ENCODE assay signal across 28 cellular contexts in the genomic region with DNA sequence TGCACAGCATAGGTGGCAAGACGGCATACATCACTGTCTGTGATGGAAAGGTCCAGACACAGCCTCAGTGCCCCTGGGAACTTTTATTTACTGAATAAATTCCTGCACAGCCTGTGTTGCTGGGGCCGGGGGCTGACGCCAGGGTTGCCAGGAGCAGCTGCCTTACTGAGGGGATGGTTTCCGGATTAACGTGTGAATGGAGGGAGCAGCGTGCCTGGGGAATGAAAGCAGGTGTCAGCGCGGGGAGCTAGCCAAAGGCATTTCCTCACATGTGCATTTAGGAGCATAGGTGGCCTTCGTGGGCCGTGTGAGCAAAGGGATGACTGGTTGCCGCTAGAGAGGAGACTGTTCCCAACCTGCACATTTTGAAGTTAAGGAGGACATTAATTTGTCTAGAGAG. TPM values are rescaled to one million over a fixed set of nuclear protein-coding genes. Genes with fewer than 3 reads are reported as not detected.
DNase-seq lines count a peak whose midpoint lies in the region; ATAC-seq and TF ChIP-seq lines count a peak whose summit lies in the region.
"Had no signal": no experiment of that assay in that cellular context is flagged by ENCODE, and none has a peak within 500 bp of the region (broad histone marks: within the 10 kb centered on the region; RNA-seq: fewer than 3 reads in every experiment).

No MANE protein-coding gene starts in this region.

- H3K18ac ChIP-seq in H9 (ENCODE audit: insufficient read length, low read depth, low read length) (no peak overlapping the region), trophoblast cell (ENCODE audit: low read length) (no peak overlapping the region)

- H4K5ac ChIP-seq in H9 (ENCODE audit: insufficient read length, low read depth, low read length), result no peak overlapping the region

- ATAC-seq in GM18519 (IDR thresholded peaks at IDR 0.05; ENCODE audit: low FRiP score, unreplicated experiment) (no peak), GM19455 (IDR thresholded peaks at IDR 0.05; ENCODE audit: unreplicated experiment) (no peak)
- ATAC-seq: HCT116, Panc1 had no signal

- H3T11ph ChIP-seq in H9 (ENCODE audit: low read length), result no peak overlapping the region

- no peaks in the 10 kb centered on the region for H3K23me2 ChIP-seq in H9 (ENCODE audit: insufficient read length, low read depth, low read length, poor library complexity, severe bottlenecking)

- no peak overlapping the region for H3K56ac ChIP-seq in H9 (ENCODE audit: insufficient read length, low read depth, low read length)

- no peak overlapping the region for H2BK5ac ChIP-seq in H9 (ENCODE audit: insufficient read length, low read length)
- no peak overlapping the region for H2BK5ac ChIP-seq in trophoblast cell (ENCODE audit: low read depth, low read length, poor library complexity)

- H3K4me1 Mint-ChIP-seq in H9 (peaks cover 23 to 31% of the 10 kb centered on the region in 2 experiments), brain (peaks cover 14% of the 10 kb centered on the region)
- H3K4me1 Mint-ChIP-seq: CD14-positive monocyte had no signal

- H3K4me2 ChIP-seq in H9 (ENCODE audit: insufficient read depth, insufficient read length, low read length), result no peak overlapping the region
- no peak overlapping the region for H3K4me2 ChIP-seq in trophoblast cell (ENCODE audit: low read length)

- H3K79me2 ChIP-seq in H9 (ENCODE audit: insufficient read depth, low read length), result no peaks in the 10 kb centered on the region
- no peaks in the 10 kb centered on the region for H3K79me2 ChIP-seq in trophoblast cell (ENCODE audit: control insufficient read depth, insufficient read depth, low read length, poor library complexity)

- no peak overlapping the region for H4K91ac ChIP-seq in H9 (ENCODE audit: insufficient read length, low read depth, low read length)
- H4K91ac ChIP-seq in trophoblast cell (ENCODE audit: low read depth, low read length), result no peak overlapping the region

- peak overlapping the region in 2 of 3 experiments; percentile 62 to 93; a peak in 6 of 7 replicates for H3K27ac Mint-ChIP-seq in H9
- H3K27ac Mint-ChIP-seq in brain, result peak overlapping the region in 3 of 5 experiments; percentile 43 to 87 (median 77)
- H3K27ac Mint-ChIP-seq: B cell; CD8-positive, alpha-beta memory T cell had no signal

- H3K23ac ChIP-seq in H9 (ENCODE audit: insufficient read length, low read depth, low read length) (no peak overlapping the region), trophoblast cell (ENCODE audit: low read length) (peak overlapping the region; percentile 37)

- H3K79me1 ChIP-seq in H9 (ENCODE audit: insufficient read depth, low read depth, low read length, poor library complexity, severe bottlenecking) (no peaks in the 10 kb centered on the region), trophoblast cell (ENCODE audit: low read length) (no peaks in the 10 kb centered on the region)

- H3K27ac ChIP-seq in H9 (ENCODE audit: insufficient read length, low read depth, low read length) (no peak overlapping the region), iPS-20b (ENCODE audit: low read length) (no peak overlapping the region), trophoblast cell (ENCODE audit: low read depth, low read length) (no peak overlapping the region)
- H3K27ac ChIP-seq: GM23248, HL-60, RWPE1 had no signal

- H4K8ac ChIP-seq in H9 (replicated peaks; ENCODE audit: insufficient read length, low read depth, low read length) (no peak overlapping the region), trophoblast cell (ENCODE audit: low read depth, low read length) (no peak overlapping the region)

- H2BK12ac ChIP-seq in H9 (ENCODE audit: insufficient read length, low read depth, low read length), result no peak overlapping the region
- no peak overlapping the region for H2BK12ac ChIP-seq in trophoblast cell (ENCODE audit: low read length)

- H2BK120ac ChIP-seq in H9 (ENCODE audit: low read depth, low read length, poor library complexity, severe bottlenecking) (no peak overlapping the region), trophoblast cell (ENCODE audit: insufficient read depth, low read length, poor library complexity) (no peak overlapping the region)

- no peak overlapping the region for H2BK15ac ChIP-seq in H9 (ENCODE audit: low read depth, low read length)

- H3K4me3 Mint-ChIP-seq in H9 (peak overlapping the region in 1 of 2 experiments; percentile 34; a peak in 2 of 5 replicates), brain (no peak overlapping the region)
- H3K4me3 Mint-ChIP-seq: B cell; CD14-positive monocyte; CD8-positive, alpha-beta memory T cell had no signal

- TF ChIP-seq CTCF in H9 (conservative IDR thresholded peaks at IDR 0.05) (no peak), brain (conservative IDR thresholded peaks at IDR 0.05) (no peak), BE2C (IDR thresholded peaks at IDR 0.05; ENCODE audit: low read depth, low read length) (no peak)

- no peak overlapping the region for H2BK20ac ChIP-seq in H9 (ENCODE audit: low read depth, low read length, poor library complexity, severe bottlenecking)

- H3K27me3 ChIP-seq in H9 (ENCODE audit: insufficient read depth, low read length), result no peaks in the 10 kb centered on the region
- no peaks in the 10 kb centered on the region for H3K27me3 ChIP-seq in iPS-20b (ENCODE audit: insufficient read depth, low read length)
- H3K27me3 ChIP-seq in trophoblast cell (ENCODE audit: insufficient read depth, low read length), result no peaks in the 10 kb centered on the region
- no peaks in the 10 kb centered on the region for H3K27me3 ChIP-seq in BE2C

- H3K4ac ChIP-seq in H9 (ENCODE audit: low read depth, low read length) (no peak overlapping the region), trophoblast cell (ENCODE audit: low read depth, low read length) (no peak overlapping the region)

- H2AK5ac ChIP-seq in H9 (ENCODE audit: insufficient read length, low read length) (no peak overlapping the region), trophoblast cell (ENCODE audit: low read length) (no peak overlapping the region)

- H3K27me3 Mint-ChIP-seq in H9 (ENCODE audit: low read depth) (no peaks in the 10 kb centered on the region), brain (no peaks in the 10 kb centered on the region)
- H3K27me3 Mint-ChIP-seq: B cell; CD8-positive, alpha-beta memory T cell had no signal

- no peaks in the 10 kb centered on the region for H3K9me3 ChIP-seq in H9 (ENCODE audit: control insufficient read depth, low read depth, low read length)
- H3K9me3 ChIP-seq in iPS-20b (ENCODE audit: insufficient read depth, low read depth, low read length), result no peaks in the 10 kb centered on the region
- H3K9me3 ChIP-seq in trophoblast cell (ENCODE audit: insufficient read depth, low read depth, low read length), result peaks cover 3% of the 10 kb centered on the region
- no peaks in the 10 kb centered on the region for H3K9me3 ChIP-seq in BE2C

- no peaks in the 10 kb centered on the region; a peak in 1 of 5 replicates for H3K9me3 Mint-ChIP-seq in H9
- no peaks in the 10 kb centered on the region for H3K9me3 Mint-ChIP-seq in brain
- H3K9me3 Mint-ChIP-seq: CD8-positive, alpha-beta memory T cell had no signal

- H3K9ac ChIP-seq in H9 (ENCODE audit: extremely low read depth, insufficient read length, low read length), result no peak overlapping the region
- peak overlapping the region; percentile 14; the same call in 1 of the 2 replicates for H3K9ac ChIP-seq in iPS-20b (ENCODE audit: low read depth, low read length)
- no peak overlapping the region for H3K9ac ChIP-seq in trophoblast cell (ENCODE audit: low read length)
- H3K9ac ChIP-seq: GM23248 had no signal

- H2AFZ ChIP-seq in H9 (ENCODE audit: low read length) (no peak overlapping the region), trophoblast cell (ENCODE audit: insufficient read depth, low read length, poor library complexity) (no peak overlapping the region)
- H2AFZ ChIP-seq: GM23248 had no signal

- H3K14ac ChIP-seq in H9 (ENCODE audit: insufficient read depth, low read length) (no peak overlapping the region), trophoblast cell (ENCODE audit: low read length) (no peak overlapping the region)

- peaks cover 7% of the 10 kb centered on the region; the same call in 1 of the 2 replicates for H3K4me1 ChIP-seq in H9 (ENCODE audit: insufficient read depth, low read length)
- H3K4me1 ChIP-seq in iPS-20b (ENCODE audit: insufficient read depth, low read length), result peaks cover 16% of the 10 kb centered on the region; the same call in 1 of the 2 replicates
- H3K4me1 ChIP-seq in trophoblast cell (ENCODE audit: control insufficient read depth in 1 of 2, insufficient read depth in 2 of 2, low read length in 2 of 2), result peaks cover 1 to 2% of the 10 kb centered on the region in 2 experiments
- H3K4me1 ChIP-seq in BE2C, result peaks cover 6% of the 10 kb centered on the region

- H3K36me3 ChIP-seq in iPS-20b (ENCODE audit: insufficient read depth, low read depth, low read length) (peaks cover 70% of the 10 kb centered on the region), trophoblast cell (ENCODE audit: control insufficient read depth in 1 of 2, insufficient read depth in 2 of 2, low read length in 2 of 2) (peaks cover 50 to 69% of the 10 kb centered on the region in 2 experiments), BE2C (peaks cover 62% of the 10 kb centered on the region)

- H3K4me3 ChIP-seq in iPS-20b (ENCODE audit: low read length) (no peak overlapping the region), trophoblast cell (ENCODE audit: low read depth, low read length) (no peak overlapping the region), BE2C (ENCODE audit: low read depth, low read length) (no peak overlapping the region)
- H3K4me3 ChIP-seq: GM23248 had no signal

- H4K12ac ChIP-seq in trophoblast cell (ENCODE audit: low read depth, low read length), result no peak overlapping the region

- DNase-seq in H9, result peak; percentile 71
- no peak for DNase-seq in trophoblast cell
- no peak for DNase-seq in BE2C
- DNase-seq: CD8-positive, alpha-beta memory T cell; DMS 273 treated with DMSO at 0.1 percent for 48 hours; DMS79; EL; GF-D8; GM23248; NCI-H1092; NCI-H1417 treated with DMSO at 0.1 percent for 48 hours; NCI-H187; NCI-H2081 treated with DMSO at 0.1 percent for 48 hours; NCI-H2171; NCI-H226; NCI-H510A; NCI-H69; SHP77 had no signal

- H3K36me3 Mint-ChIP-seq in H9 (ENCODE audit: insufficient read depth in 1 of 3, low read depth in 3 of 3) (peaks cover 46 to 70% (median 57%) of the 10 kb centered on the region in 3 experiments; a peak in 6 of 7 replicates), brain (peaks cover 74% of the 10 kb centered on the region)

- H4K20me1 ChIP-seq in H9 (ENCODE audit: control insufficient read depth, insufficient read depth, insufficient read length), result peaks cover 3% of the 10 kb centered on the region

- no CpG with 5 or more reads among the region's 11 CpGs for WGBS in H9 (ENCODE audit: extremely low coverage, insufficient read length, low lambda C conversion rate)
- WGBS in trophoblast cell (ENCODE audit: extremely low coverage, insufficient coverage, insufficient read length), result no CpG with 5 or more reads among the region's 11 CpGs

RNA-seq across cellular contexts. Expression of a gene that starts 41.6 kb away (rescaled TPM):
- 44.2 and 48.1 TPM in 2 replicates for total RNA-seq in H9 (2021)
- polyA plus RNA-seq in brain (ENCODE audit: insufficient read depth, low read depth, low replicate concordance), result 24.9 TPM
- polyA plus RNA-seq in trophoblast cell (2013), result 38.0 and 38.5 TPM in 2 replicates
- polyA plus RNA-seq in BE2C (2012; ENCODE audit: insufficient read depth, insufficient read length, low read depth), result 82.5 TPM
